In genomic region chr14:52179151-52179790, GRCh38 we compare ENCODE assay signal across 25 cellular contexts.
"Had no signal": no experiment of that assay in that cellular context is flagged by ENCODE, and none has a peak within 500 bp of the region (broad histone marks: within the 10 kb centered on the region; RNA-seq: fewer than 3 reads in every experiment).

No MANE protein-coding gene starts in this region.

- H3K9me3 ChIP-seq: esophagus muscularis mucosa, gastroesophageal sphincter, lower lobe of right lung, mucosa of descending colon, prostate gland, sigmoid colon, testis, tibial artery had no signal

- H3K27me3 ChIP-seq: esophagus muscularis mucosa, gastroesophageal sphincter, heart left ventricle, neural progenitor cell, sigmoid colon, testis, tibial artery had no signal

- H3K4me1 ChIP-seq: esophagus muscularis mucosa, foreskin keratinocyte, gastroesophageal sphincter, lower lobe of right lung, neural progenitor cell, parathyroid adenoma, prostate gland, sigmoid colon, testis, tibial artery had no signal

- ATAC-seq: foreskin keratinocyte; gastroesophageal sphincter; heart left ventricle; left colon; left ventricle myocardium superior; lower lobe of right lung; mucosa of descending colon; natural killer cell treated with Interleukin-12 subunit alpha and Interleukin-12 subunit beta and Interleukin-15 and Interleukin-18, amount 100 ng/mL, for 72 hours; right cardiac atrium; stimulated activated memory B cell treated with anti-CD40 and anti-IgM and Interleukin-4, amounts not matched to agents 10 μg/mL and 1 μg/mL and 100 μg/mL, for 72 hours; stimulated activated naive CD8-positive, alpha-beta T cell treated with anti-CD3 and anti-CD28 coated beads, Interleukin-15, Interleukin-2, amounts not matched to agents 100 U/mL and 50 U/mL, for 24 hours had no signal

- DNase-seq: effector CD8-positive, alpha-beta T cell; foreskin keratinocyte; heart left ventricle; hippocampal formation; kidney glomerular epithelial cell; left colon; left ventricle myocardium superior; lower lobe of right lung; mucosa of descending colon; naive B cell; right cardiac atrium; sigmoid colon; stimulated activated CD4-positive, alpha-beta T cell treated with anti-CD3 and anti-CD28 coated beads, Interleukin-2, amount 100 ng/mL, for 24 hours; stimulated activated CD4-positive, alpha-beta T cell treated with anti-CD3 and anti-CD28 coated beads, Interleukin-4, amount 100 ng/mL, for 4 hours; stimulated activated naive CD8-positive, alpha-beta T cell treated with anti-CD3 and anti-CD28 coated beads, Interleukin-15, Interleukin-2, amounts not matched to agents 100 U/mL and 50 U/mL, for 24 hours; substantia nigra; testis; tibial artery had no signal

- H3K79me2 ChIP-seq: parathyroid adenoma had no signal

- H3K36me3 ChIP-seq: esophagus muscularis mucosa, gastroesophageal sphincter, heart left ventricle, lower lobe of right lung, neural progenitor cell, prostate gland, sigmoid colon, tibial artery had no signal

- H3K27ac ChIP-seq: esophagus muscularis mucosa, foreskin keratinocyte, gastroesophageal sphincter, heart left ventricle, lower lobe of right lung, neural progenitor cell, parathyroid adenoma, prostate gland, sigmoid colon, testis, tibial artery had no signal

- H3K4me2 ChIP-seq: neural progenitor cell had no signal

- H3K4me3 ChIP-seq: esophagus muscularis mucosa, gastroesophageal sphincter, heart left ventricle, lower lobe of right lung, mucosa of descending colon, neural progenitor cell, prostate gland, sigmoid colon, testis, tibial artery had no signal

- H3K9ac ChIP-seq: neural progenitor cell, parathyroid adenoma had no signal

- H2AFZ ChIP-seq: neural progenitor cell, parathyroid adenoma had no signal
